ENCODE assay signal across 14 cellular contexts in the genomic region with DNA sequence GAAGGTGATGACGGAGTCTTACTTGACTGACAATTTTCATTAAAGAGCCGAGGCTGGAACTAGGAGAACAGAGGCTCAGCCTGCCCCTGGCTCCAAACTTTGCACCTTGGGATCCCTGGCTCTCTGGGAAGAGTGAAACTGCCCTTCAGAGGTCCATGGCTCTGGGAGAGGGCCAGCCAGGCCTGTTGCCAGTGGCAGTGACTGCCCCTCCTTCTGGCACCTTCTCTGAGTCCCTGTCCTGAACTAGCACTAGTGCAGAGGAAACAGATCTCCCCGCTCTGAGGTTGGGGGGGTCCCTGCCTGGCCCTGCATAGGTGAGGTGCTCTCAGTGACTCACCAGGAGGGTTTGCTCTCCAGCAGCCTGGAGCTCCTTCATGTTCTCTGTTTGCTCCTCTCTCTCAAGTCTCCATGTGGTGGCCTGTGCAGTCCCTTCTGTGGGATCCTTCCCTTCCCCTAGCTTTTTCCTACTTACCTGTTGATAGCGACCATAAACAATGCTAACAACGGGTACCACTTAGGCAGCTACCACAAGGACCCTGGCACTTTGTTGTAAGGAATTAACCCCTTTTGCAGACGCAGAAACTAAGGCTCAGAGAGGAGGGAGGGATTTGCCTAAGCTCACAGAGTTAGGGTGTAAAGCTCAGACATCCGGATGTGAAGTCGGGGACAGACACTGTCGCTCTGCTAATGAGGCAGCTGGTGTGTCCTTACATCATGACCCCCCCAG. TPM values are rescaled to one million over a fixed set of nuclear protein-coding genes. Genes with fewer than 3 reads are reported as not detected.
DNase-seq lines count a peak whose midpoint lies in the region; ATAC-seq and TF ChIP-seq lines count a peak whose summit lies in the region.
"Had no signal": no experiment of that assay in that cellular context is flagged by ENCODE, and none has a peak within 500 bp of the region (broad histone marks: within the 10 kb centered on the region; RNA-seq: fewer than 3 reads in every experiment).

No MANE protein-coding gene starts in this region.

- H3K27me3 Mint-ChIP-seq in H9 (ENCODE audit: low read depth) = peaks cover 21% of the 10 kb centered on the region

- H3K18ac ChIP-seq in H9 (ENCODE audit: insufficient read length, low read depth, low read length) = peak overlapping the region; percentile 8

- intact Hi-C loops in left ventricle myocardium superior (cut with micrococcal nuclease) = no loop called here

- H2BK20ac ChIP-seq in H9 (ENCODE audit: low read depth, low read length, poor library complexity, severe bottlenecking) = no peak overlapping the region

- H3K9me3 ChIP-seq in H9 (ENCODE audit: control insufficient read depth, low read depth, low read length) = no peaks in the 10 kb centered on the region
- no peaks in the 10 kb centered on the region for H3K9me3 ChIP-seq in WERI-Rb-1 (ENCODE audit: severe bottlenecking)
- no peaks in the 10 kb centered on the region for H3K9me3 ChIP-seq in osteoblast (ENCODE audit: low read depth, low read length)
- H3K9me3 ChIP-seq in smooth muscle cell (replicated peaks; ENCODE audit: low read depth) = no peaks in the 10 kb centered on the region
- H3K9me3 ChIP-seq: BLaER1 treated with 17β-estradiol and CSF1 and Interleukin-3, amounts not matched to agents 10 nM and 100 nM had no signal

- H3F3A ChIP-seq in smooth muscle cell (ENCODE audit: low read depth) = no peaks in the 10 kb centered on the region

- H3K4me3 Mint-ChIP-seq in H9 = no peak overlapping the region; a peak in 1 of 5 replicates
- H3K4me3 Mint-ChIP-seq: dendritic cell treated with granulocyte-macrophage colony-stimulating factor and Interleukin-4, amounts not matched to agents 40 ng/mL and 50 ng/mL, for 4 days had no signal

- H3K79me1 ChIP-seq in H9 (ENCODE audit: insufficient read depth, low read depth, low read length, poor library complexity, severe bottlenecking) = no peaks in the 10 kb centered on the region

- H2AFZ ChIP-seq in H9 (ENCODE audit: low read length) (no peak overlapping the region), osteoblast (ENCODE audit: low read length) (no peak overlapping the region), smooth muscle cell (ENCODE audit: low read depth) (no peak overlapping the region)

- H4K91ac ChIP-seq in H9 (ENCODE audit: insufficient read length, low read depth, low read length) = no peak overlapping the region

- no peak overlapping the region for H2BK120ac ChIP-seq in H9 (ENCODE audit: low read depth, low read length, poor library complexity, severe bottlenecking)

- H3T11ph ChIP-seq in H9 (ENCODE audit: low read length) = no peak overlapping the region

- ATAC-seq in left ventricle myocardium superior (peak; percentile 87), HG03159 (IDR thresholded peaks at IDR 0.05; ENCODE audit: unreplicated experiment) (no peak), HG02973 (IDR thresholded peaks at IDR 0.05; ENCODE audit: unreplicated experiment) (no peak)

- H3K27ac Mint-ChIP-seq in H9 = peak overlapping the region in 1 of 3 experiments; percentile 88; a peak in 2 of 7 replicates
- H3K27ac Mint-ChIP-seq: dendritic cell treated with granulocyte-macrophage colony-stimulating factor and Interleukin-4, amounts not matched to agents 40 ng/mL and 50 ng/mL, for 4 days had no signal

- H4K20me1 ChIP-seq in H9 (ENCODE audit: control insufficient read depth, insufficient read depth, insufficient read length) (no peaks in the 10 kb centered on the region), osteoblast (ENCODE audit: insufficient read depth, low read length) (peaks cover 3% of the 10 kb centered on the region), smooth muscle cell (ENCODE audit: low read depth) (peaks cover 35% of the 10 kb centered on the region)

- WGBS in H9 (ENCODE audit: extremely low coverage, insufficient read length, low lambda C conversion rate) = no CpG with 5 or more reads among the region's 9 CpGs
- 77% methylated on average over 9 of the region's 9 CpGs for WGBS in smooth muscle cell (ENCODE audit: low lambda C conversion rate)

- no peak overlapping the region for H2BK15ac ChIP-seq in H9 (ENCODE audit: low read depth, low read length)

- H3K4me1 Mint-ChIP-seq in H9 = peaks cover 29 to 47% of the 10 kb centered on the region in 2 experiments

- H3K56ac ChIP-seq in H9 (ENCODE audit: insufficient read length, low read depth, low read length) = no peak overlapping the region

- no peak overlapping the region for H3K9ac ChIP-seq in H9 (ENCODE audit: extremely low read depth, insufficient read length, low read length)
- no peak overlapping the region for H3K9ac ChIP-seq in smooth muscle cell (ENCODE audit: low read depth)
- H3K9ac ChIP-seq: BLaER1 treated with 17β-estradiol and CSF1 and Interleukin-3, amounts not matched to agents 10 nM and 100 nM had no signal

- H4K5ac ChIP-seq in H9 (ENCODE audit: insufficient read length, low read depth, low read length) = no peak overlapping the region

- H3K4me3 ChIP-seq in WERI-Rb-1 (ENCODE audit: low read depth, low read length) (no peak overlapping the region), osteoblast (ENCODE audit: insufficient read depth, low read length) (no peak overlapping the region), smooth muscle cell (no peak overlapping the region)
- H3K4me3 ChIP-seq: BLaER1 treated with 17β-estradiol and CSF1 and Interleukin-3, amounts not matched to agents 10 nM and 100 nM had no signal

- H3K36me3 Mint-ChIP-seq in H9 (ENCODE audit: insufficient read depth in 1 of 3, low read depth in 3 of 3) = no peaks in the 10 kb centered on the region

- no peak overlapping the region for H3K4ac ChIP-seq in H9 (ENCODE audit: low read depth, low read length)

- H3K4me1 ChIP-seq in H9 (ENCODE audit: insufficient read depth, low read length) (no peaks in the 10 kb centered on the region; the same call in 1 of the 2 replicates), osteoblast (ENCODE audit: insufficient read depth, low read length) (no peaks in the 10 kb centered on the region), smooth muscle cell (ENCODE audit: low read depth) (peaks cover 15% of the 10 kb centered on the region)

- H3K36me3 ChIP-seq in WERI-Rb-1 = peaks cover 47% of the 10 kb centered on the region
- no peaks in the 10 kb centered on the region for H3K36me3 ChIP-seq in osteoblast (ENCODE audit: insufficient read depth, low read length)
- H3K36me3 ChIP-seq in smooth muscle cell (ENCODE audit: low read depth) = no peaks in the 10 kb centered on the region
- H3K36me3 ChIP-seq: BLaER1 treated with 17β-estradiol and CSF1 and Interleukin-3, amounts not matched to agents 10 nM and 100 nM had no signal

- no peaks in the 10 kb centered on the region for H3K27me3 ChIP-seq in H9 (ENCODE audit: insufficient read depth, low read length)
- H3K27me3 ChIP-seq in WERI-Rb-1 (ENCODE audit: insufficient read depth, low read depth, severe bottlenecking) = no peaks in the 10 kb centered on the region
- peaks cover 18% of the 10 kb centered on the region for H3K27me3 ChIP-seq in osteoblast (ENCODE audit: insufficient read depth, low read length)
- peaks cover 5% of the 10 kb centered on the region for H3K27me3 ChIP-seq in smooth muscle cell (ENCODE audit: low read depth)
- H3K27me3 ChIP-seq: BLaER1 treated with 17β-estradiol and CSF1 and Interleukin-3, amounts not matched to agents 10 nM and 100 nM had no signal

- no peak overlapping the region for H4K8ac ChIP-seq in H9 (replicated peaks; ENCODE audit: insufficient read length, low read depth, low read length)

- H3K4me2 ChIP-seq in H9 (ENCODE audit: insufficient read depth, insufficient read length, low read length) = no peak overlapping the region
- H3K4me2 ChIP-seq in osteoblast (ENCODE audit: insufficient read depth, low read length) = no peak overlapping the region
- no peak overlapping the region for H3K4me2 ChIP-seq in smooth muscle cell

- no peak overlapping the region for H3K14ac ChIP-seq in H9 (ENCODE audit: insufficient read depth, low read length)

- no peak overlapping the region for H2BK5ac ChIP-seq in H9 (ENCODE audit: insufficient read length, low read length)

- H2AK5ac ChIP-seq in H9 (ENCODE audit: insufficient read length, low read length) = no peak overlapping the region

- H2BK12ac ChIP-seq in H9 (ENCODE audit: insufficient read length, low read depth, low read length) = no peak overlapping the region

- H3K9me3 Mint-ChIP-seq in H9 = no peaks in the 10 kb centered on the region; a peak in 2 of 5 replicates
- H3K9me3 Mint-ChIP-seq: dendritic cell treated with granulocyte-macrophage colony-stimulating factor and Interleukin-4, amounts not matched to agents 40 ng/mL and 50 ng/mL, for 4 days had no signal

- H3K79me2 ChIP-seq in H9 (ENCODE audit: insufficient read depth, low read length) = no peaks in the 10 kb centered on the region
- H3K79me2 ChIP-seq in osteoblast (ENCODE audit: insufficient read depth, low read length) = no peaks in the 10 kb centered on the region
- H3K79me2 ChIP-seq in smooth muscle cell (ENCODE audit: low read depth) = no peaks in the 10 kb centered on the region

- DNase-seq in H9 = peak; percentile 25
- peak; percentile 9 for DNase-seq in WERI-Rb-1
- peak; percentile 73 for DNase-seq in left ventricle myocardium superior
- DNase-seq in osteoblast (ENCODE audit: insufficient read length, low spot score, missing footprints) = peak; percentile 37
- no peak for DNase-seq in central memory CD4-positive, alpha-beta T cell
- no peak for DNase-seq in smooth muscle cell (lab: John Stamatoyannopoulos, UW; ENCODE audit: unreplicated experiment)
- DNase-seq: activated T-cell treated with anti-CD3 and anti-CD28 coated beads, Interleukin-2, amount 50 U/mL, for 48 hours; GOT3; NCI-H526 treated with DMSO at 0.1 percent for 48 hours had no signal

- H3K27ac ChIP-seq in H9 (ENCODE audit: insufficient read length, low read depth, low read length) (no peak overlapping the region), WERI-Rb-1 (peak overlapping the region; percentile 78), osteoblast (ENCODE audit: low read depth, low read length) (no peak overlapping the region), smooth muscle cell (ENCODE audit: low read depth) (no peak overlapping the region)
- H3K27ac ChIP-seq: BLaER1 treated with 17β-estradiol and CSF1 and Interleukin-3, amounts not matched to agents 10 nM and 100 nM had no signal

- no peak for TF ChIP-seq CTCF in H9 (conservative IDR thresholded peaks at IDR 0.05)
- TF ChIP-seq CTCF in WERI-Rb-1 (IDR thresholded peaks at IDR 0.05; ENCODE audit: low read depth, low read length) = no peak
- no peak for TF ChIP-seq CTCF in osteoblast (IDR thresholded peaks at IDR 0.05; ENCODE audit: extremely low read depth, low read depth, low read length)
- no peak for TF ChIP-seq CTCF in smooth muscle cell (IDR thresholded peaks at IDR 0.05; ENCODE audit: borderline replicate concordance, insufficient read depth, poor library complexity, severe bottlenecking)

- no peak overlapping the region for H3K23ac ChIP-seq in H9 (ENCODE audit: insufficient read length, low read depth, low read length)

- no peaks in the 10 kb centered on the region for H3K23me2 ChIP-seq in H9 (ENCODE audit: insufficient read length, low read depth, low read length, poor library complexity, severe bottlenecking)

RNA-seq across cellular contexts. Expression of a gene that starts 22.4 kb away (rescaled TPM):
- total RNA-seq in H9 (2021) (2.8 and 3.2 TPM in 2 replicates), left ventricle myocardium superior (25.7 TPM), osteoblast (0.29 and 0.36 TPM in 2 replicates), smooth muscle cell (0.85 TPM in 2 replicates)
- polyA plus RNA-seq in smooth muscle cell = 1.7 and 2.0 TPM in 2 replicates
- total RNA-seq: fibroblast of lung had no signal

Comparison
In these comparisons a context has a peak if more than half of its experiments do, and no peak if none do; other contexts are left out.
1. DNase-seq: peak in H9 (single experiment), WERI-Rb-1 (single experiment), left ventricle myocardium superior (single experiment) and osteoblast (single experiment); none in central memory CD4-positive, alpha-beta T cell (single experiment) and smooth muscle cell (single experiment).